1 cellular context compared by ENCODE assay signal in genomic region chr7:137953692-137954470, GRCh38.
TF ChIP-seq lines count a peak whose summit lies in the region.

No MANE protein-coding gene starts in this region.

TF ChIP-seq in K562, 482 proteins besides CTCF, POLR2A, EP300 and RAD21 (continued from another document and continues in another):
- TF ChIP-seq ZBTB7A (IDR thresholded peaks at IDR 0.05; ENCODE audit: borderline replicate concordance, control insufficient read depth, low read depth, low read length) (peak; percentile 76; the same call in 1 of the 2 replicates), PYGO2 (tag; IDR thresholded peaks at IDR 0.05) (no peak), ZNF174 (CRISPR knock-in tag; IDR thresholded peaks at IDR 0.05) (no peak), ZNF175 (CRISPR knock-in tag; IDR thresholded peaks at IDR 0.05; ENCODE audit: low read depth) (no peak), KLF13 (tag; IDR thresholded peaks at IDR 0.05; ENCODE audit: borderline replicate concordance, low read depth) (no peak), SMARCC2 (IDR thresholded peaks at IDR 0.05; ENCODE audit: low read depth) (no peak), POLR2AphosphoS2 (IDR thresholded peaks at IDR 0.05; ENCODE audit: low read length) (no peak), BCOR (IDR thresholded peaks at IDR 0.05) (no peak), NCOA1 (IDR thresholded peaks at IDR 0.05; ENCODE audit: low read depth) (no peak), SMARCA4 (IDR thresholded peaks at IDR 0.05) (peak; percentile 50; the same call in 1 of the 2 replicates), ILK (tag; IDR thresholded peaks at IDR 0.05; ENCODE audit: borderline replicate concordance, low read depth) (no peak), NEUROD1 (IDR thresholded peaks at IDR 0.05; ENCODE audit: borderline replicate concordance, low read depth, low read length, partially characterized antibody) (no peak), NCOA4 (IDR thresholded peaks at IDR 0.05; ENCODE audit: partially characterized antibody) (no peak), CREB1 (IDR thresholded peaks at IDR 0.05) (no peak), CREB1 (CRISPR knock-in tag; IDR thresholded peaks at IDR 0.05) (no peak), SETDB1 (IDR thresholded peaks at IDR 0.05; ENCODE audit: low read length) (peak; percentile 12), RERE (CRISPR knock-in tag; IDR thresholded peaks at IDR 0.05; ENCODE audit: borderline replicate concordance) (no peak), MXI1 (IDR thresholded peaks at IDR 0.05; ENCODE audit: low read depth, low read length) (no peak), SMAD1 (IDR thresholded peaks at IDR 0.05; ENCODE audit: low read depth, low read length, partially characterized antibody) (no peak), PHF8 (IDR thresholded peaks at IDR 0.05; ENCODE audit: borderline replicate concordance, low read length) (no peak; the same call in 1 of the 2 replicates), NUFIP1 (IDR thresholded peaks at IDR 0.05; ENCODE audit: partially characterized antibody) (no peak), ZNF655 (CRISPR knock-in tag; IDR thresholded peaks at IDR 0.05) (no peak), NFXL1 (CRISPR knock-in tag; IDR thresholded peaks at IDR 0.05) (no peak), YBX1 (IDR thresholded peaks at IDR 0.05) (no peak), FOSL1 (tag; conservative IDR thresholded peaks at IDR 0.05) (peak; percentile 70), ZBTB8A (IDR thresholded peaks at IDR 0.05; ENCODE audit: partially characterized antibody) (no peak), MITF (IDR thresholded peaks at IDR 0.05) (no peak), RB1 (IDR thresholded peaks at IDR 0.05; ENCODE audit: low read depth) (no peak), EZH2 (IDR thresholded peaks at IDR 0.05; ENCODE audit: borderline replicate concordance, low read depth, low read length) (no peak), ZNF354B (CRISPR knock-in tag; IDR thresholded peaks at IDR 0.05) (no peak), PTTG1 (tag; IDR thresholded peaks at IDR 0.05; ENCODE audit: low read depth) (no peak), NCOR1 (IDR thresholded peaks at IDR 0.05) (peak; percentile 21; the same call in 1 of the 2 replicates), ARHGAP35 (IDR thresholded peaks at IDR 0.05; ENCODE audit: partially characterized antibody) (no peak), ZKSCAN8 (CRISPR knock-in tag; IDR thresholded peaks at IDR 0.05) (peak; percentile 85), LEF1 (IDR thresholded peaks at IDR 0.05) (peak; percentile 39; the same call in 1 of the 2 replicates), CBFA2T3 (IDR thresholded peaks at IDR 0.05) (peak; percentile 45), GATA2 (CRISPR knock-in tag; IDR thresholded peaks at IDR 0.05) (peak; percentile 48), SMAD3 (CRISPR knock-in tag; conservative IDR thresholded peaks at IDR 0.05) (no peak), CBX2 (IDR thresholded peaks at IDR 0.05; ENCODE audit: insufficient read depth, low read length, poor library complexity, severe bottlenecking) (no peak), ZNF830 (CRISPR knock-in tag; IDR thresholded peaks at IDR 0.05) (no peak), HNRNPLL (IDR thresholded peaks at IDR 0.05; ENCODE audit: low read depth, low read length, poor library complexity, severe bottlenecking) (no peak)
- TF ChIP-seq, protein P1, sequence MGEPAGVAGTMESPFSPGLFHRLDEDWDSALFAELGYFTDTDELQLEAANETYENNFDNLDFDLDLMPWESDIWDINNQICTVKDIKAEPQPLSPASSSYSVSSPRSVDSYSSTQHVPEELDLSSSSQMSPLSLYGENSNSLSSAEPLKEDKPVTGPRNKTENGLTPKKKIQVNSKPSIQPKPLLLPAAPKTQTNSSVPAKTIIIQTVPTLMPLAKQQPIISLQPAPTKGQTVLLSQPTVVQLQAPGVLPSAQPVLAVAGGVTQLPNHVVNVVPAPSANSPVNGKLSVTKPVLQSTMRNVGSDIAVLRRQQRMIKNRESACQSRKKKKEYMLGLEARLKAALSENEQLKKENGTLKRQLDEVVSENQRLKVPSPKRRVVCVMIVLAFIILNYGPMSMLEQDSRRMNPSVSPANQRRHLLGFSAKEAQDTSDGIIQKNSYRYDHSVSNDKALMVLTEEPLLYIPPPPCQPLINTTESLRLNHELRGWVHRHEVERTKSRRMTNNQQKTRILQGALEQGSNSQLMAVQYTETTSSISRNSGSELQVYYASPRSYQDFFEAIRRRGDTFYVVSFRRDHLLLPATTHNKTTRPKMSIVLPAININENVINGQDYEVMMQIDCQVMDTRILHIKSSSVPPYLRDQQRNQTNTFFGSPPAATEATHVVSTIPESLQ (CRISPR knock-in tag; IDR thresholded peaks at IDR 0.05), result no peak
- TF ChIP-seq, protein P2, sequence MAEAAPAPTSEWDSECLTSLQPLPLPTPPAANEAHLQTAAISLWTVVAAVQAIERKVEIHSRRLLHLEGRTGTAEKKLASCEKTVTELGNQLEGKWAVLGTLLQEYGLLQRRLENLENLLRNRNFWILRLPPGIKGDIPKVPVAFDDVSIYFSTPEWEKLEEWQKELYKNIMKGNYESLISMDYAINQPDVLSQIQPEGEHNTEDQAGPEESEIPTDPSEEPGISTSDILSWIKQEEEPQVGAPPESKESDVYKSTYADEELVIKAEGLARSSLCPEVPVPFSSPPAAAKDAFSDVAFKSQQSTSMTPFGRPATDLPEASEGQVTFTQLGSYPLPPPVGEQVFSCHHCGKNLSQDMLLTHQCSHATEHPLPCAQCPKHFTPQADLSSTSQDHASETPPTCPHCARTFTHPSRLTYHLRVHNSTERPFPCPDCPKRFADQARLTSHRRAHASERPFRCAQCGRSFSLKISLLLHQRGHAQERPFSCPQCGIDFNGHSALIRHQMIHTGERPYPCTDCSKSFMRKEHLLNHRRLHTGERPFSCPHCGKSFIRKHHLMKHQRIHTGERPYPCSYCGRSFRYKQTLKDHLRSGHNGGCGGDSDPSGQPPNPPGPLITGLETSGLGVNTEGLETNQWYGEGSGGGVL (CRISPR knock-in tag; IDR thresholded peaks at IDR 0.05), result no peak
- TF ChIP-seq, protein P3, sequence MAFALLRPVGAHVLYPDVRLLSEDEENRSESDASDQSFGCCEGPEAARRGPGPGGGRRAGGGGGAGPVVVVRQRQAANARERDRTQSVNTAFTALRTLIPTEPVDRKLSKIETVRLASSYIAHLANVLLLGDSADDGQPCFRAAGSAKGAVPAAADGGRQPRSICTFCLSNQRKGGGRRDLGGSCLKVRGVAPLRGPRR (CRISPR knock-in tag; IDR thresholded peaks at IDR 0.05), result no peak
- TF ChIP-seq, protein P4, sequence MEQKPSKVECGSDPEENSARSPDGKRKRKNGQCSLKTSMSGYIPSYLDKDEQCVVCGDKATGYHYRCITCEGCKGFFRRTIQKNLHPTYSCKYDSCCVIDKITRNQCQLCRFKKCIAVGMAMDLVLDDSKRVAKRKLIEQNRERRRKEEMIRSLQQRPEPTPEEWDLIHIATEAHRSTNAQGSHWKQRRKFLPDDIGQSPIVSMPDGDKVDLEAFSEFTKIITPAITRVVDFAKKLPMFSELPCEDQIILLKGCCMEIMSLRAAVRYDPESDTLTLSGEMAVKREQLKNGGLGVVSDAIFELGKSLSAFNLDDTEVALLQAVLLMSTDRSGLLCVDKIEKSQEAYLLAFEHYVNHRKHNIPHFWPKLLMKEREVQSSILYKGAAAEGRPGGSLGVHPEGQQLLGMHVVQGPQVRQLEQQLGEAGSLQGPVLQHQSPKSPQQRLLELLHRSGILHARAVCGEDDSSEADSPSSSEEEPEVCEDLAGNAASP (IDR thresholded peaks at IDR 0.05), result no peak
- TF ChIP-seq, protein P5, sequence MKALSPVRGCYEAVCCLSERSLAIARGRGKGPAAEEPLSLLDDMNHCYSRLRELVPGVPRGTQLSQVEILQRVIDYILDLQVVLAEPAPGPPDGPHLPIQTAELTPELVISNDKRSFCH (CRISPR knock-in tag; IDR thresholded peaks at IDR 0.05), result no peak
- TF ChIP-seq, protein P5 (tag; IDR thresholded peaks at IDR 0.05), result no peak
- TF ChIP-seq, protein P6, sequence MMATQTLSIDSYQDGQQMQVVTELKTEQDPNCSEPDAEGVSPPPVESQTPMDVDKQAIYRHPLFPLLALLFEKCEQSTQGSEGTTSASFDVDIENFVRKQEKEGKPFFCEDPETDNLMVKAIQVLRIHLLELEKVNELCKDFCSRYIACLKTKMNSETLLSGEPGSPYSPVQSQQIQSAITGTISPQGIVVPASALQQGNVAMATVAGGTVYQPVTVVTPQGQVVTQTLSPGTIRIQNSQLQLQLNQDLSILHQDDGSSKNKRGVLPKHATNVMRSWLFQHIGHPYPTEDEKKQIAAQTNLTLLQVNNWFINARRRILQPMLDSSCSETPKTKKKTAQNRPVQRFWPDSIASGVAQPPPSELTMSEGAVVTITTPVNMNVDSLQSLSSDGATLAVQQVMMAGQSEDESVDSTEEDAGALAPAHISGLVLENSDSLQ (IDR thresholded peaks at IDR 0.05), result peak; percentile 32; the same call in 1 of the 2 replicates
- TF ChIP-seq, protein P7, sequence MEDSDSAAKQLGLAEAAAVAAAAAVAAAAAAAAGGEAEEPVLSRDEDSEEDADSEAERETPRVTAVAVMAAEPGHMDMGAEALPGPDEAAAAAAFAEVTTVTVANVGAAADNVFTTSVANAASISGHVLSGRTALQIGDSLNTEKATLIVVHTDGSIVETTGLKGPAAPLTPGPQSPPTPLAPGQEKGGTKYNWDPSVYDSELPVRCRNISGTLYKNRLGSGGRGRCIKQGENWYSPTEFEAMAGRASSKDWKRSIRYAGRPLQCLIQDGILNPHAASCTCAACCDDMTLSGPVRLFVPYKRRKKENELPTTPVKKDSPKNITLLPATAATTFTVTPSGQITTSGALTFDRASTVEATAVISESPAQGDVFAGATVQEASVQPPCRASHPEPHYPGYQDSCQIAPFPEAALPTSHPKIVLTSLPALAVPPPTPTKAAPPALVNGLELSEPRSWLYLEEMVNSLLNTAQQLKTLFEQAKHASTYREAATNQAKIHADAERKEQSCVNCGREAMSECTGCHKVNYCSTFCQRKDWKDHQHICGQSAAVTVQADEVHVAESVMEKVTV (CRISPR knock-in tag; IDR thresholded peaks at IDR 0.05), result no peak
